Comparison of ENCODE assay signal across 11 cellular contexts in the genomic region with DNA sequence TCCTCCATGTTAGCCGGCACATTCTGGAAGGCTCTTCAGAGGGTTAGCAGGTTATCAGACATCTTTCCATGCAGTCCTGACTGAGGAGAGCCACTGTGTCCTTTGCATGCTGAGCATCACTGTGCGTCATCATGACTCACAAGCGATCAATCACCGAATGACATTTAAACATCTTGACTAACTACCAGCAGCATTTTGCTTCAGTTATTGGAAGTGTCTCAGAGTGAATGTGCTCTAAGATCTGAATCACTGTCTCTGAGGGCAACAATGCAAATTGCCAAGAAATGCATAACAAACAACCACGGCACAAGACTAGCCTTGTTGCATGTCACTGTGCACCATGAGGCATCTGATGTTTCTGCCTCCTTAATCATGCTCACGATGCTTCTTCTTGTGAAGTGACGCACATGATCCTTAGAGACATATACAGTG. TPM values are rescaled to one million over a fixed set of nuclear protein-coding genes. Genes with fewer than 3 reads are reported as not detected.
A peak's percentile ranks its signal among the peaks of the same experiment; 100 is the strongest.
DNase-seq lines count a peak whose midpoint lies in the region; ATAC-seq and TF ChIP-seq lines count a peak whose summit lies in the region.
"Had no signal": no experiment of that assay in that cellular context is flagged by ENCODE, and none has a peak within 500 bp of the region (broad histone marks: within the 10 kb centered on the region; RNA-seq: fewer than 3 reads in every experiment).

No MANE protein-coding gene starts in this region.

- no peaks in the 10 kb centered on the region for H3K9me3 Mint-ChIP-seq in T-helper 2 cell treated with Interferon-gamma antibody and Interleukin-4, amounts not matched to agents 5 μg/mL and 100 μg/mL, for 36 hours
- peaks cover 6% of the 10 kb centered on the region for H3K9me3 Mint-ChIP-seq in stimulated activated naive CD8-positive, alpha-beta T cell treated with anti-CD3 and anti-CD28 coated beads, Interleukin-15, Interleukin-2, amounts not matched to agents 100 ng/mL and 50 ng/mL, for 24 hours

- peaks cover 4% of the 10 kb centered on the region for H3K36me3 Mint-ChIP-seq in T-helper 2 cell treated with Interferon-gamma antibody and Interleukin-4, amounts not matched to agents 5 μg/mL and 100 μg/mL, for 36 hours (ENCODE audit: low read depth)
- H3K36me3 Mint-ChIP-seq in stimulated activated naive CD8-positive, alpha-beta T cell treated with anti-CD3 and anti-CD28 coated beads, Interleukin-15, Interleukin-2, amounts not matched to agents 100 ng/mL and 50 ng/mL, for 24 hours (ENCODE audit: low read depth), result peaks cover 13% of the 10 kb centered on the region

- H3K27ac Mint-ChIP-seq in T-helper 2 cell treated with Interferon-gamma antibody and Interleukin-4, amounts not matched to agents 5 μg/mL and 100 μg/mL, for 36 hours, result peak overlapping the region; percentile 82
- H3K27ac Mint-ChIP-seq in stimulated activated naive CD8-positive, alpha-beta T cell treated with anti-CD3 and anti-CD28 coated beads, Interleukin-15, Interleukin-2, amounts not matched to agents 100 ng/mL and 50 ng/mL, for 24 hours, result peak overlapping the region; percentile 100

- no peaks in the 10 kb centered on the region for H3K9me3 ChIP-seq in mucosa of descending colon

- TF ChIP-seq CTCF in mucosa of descending colon (IDR thresholded peaks at IDR 0.05), result no peak

- no peaks in the 10 kb centered on the region for H3K36me3 ChIP-seq in mucosa of descending colon (ENCODE audit: low read depth)
- H3K36me3 ChIP-seq: WERI-Rb-1 had no signal

- no peak overlapping the region for H3K4me3 ChIP-seq in mucosa of descending colon

- H3K4me3 Mint-ChIP-seq in T-helper 2 cell treated with Interferon-gamma antibody and Interleukin-4, amounts not matched to agents 5 μg/mL and 100 μg/mL, for 36 hours, result peak overlapping the region; percentile 31
- peak overlapping the region; percentile 74 for H3K4me3 Mint-ChIP-seq in stimulated activated naive CD8-positive, alpha-beta T cell treated with anti-CD3 and anti-CD28 coated beads, Interleukin-15, Interleukin-2, amounts not matched to agents 100 ng/mL and 50 ng/mL, for 24 hours

- no peaks in the 10 kb centered on the region for H3K4me1 ChIP-seq in mucosa of descending colon (ENCODE audit: low read depth)

- peak; percentile 30 for DNase-seq in activated CD8-positive, alpha-beta memory T cell treated with anti-CD3 and anti-CD28 coated beads, Interleukin-2, amount 50 U/mL, for 24 hours (ENCODE audit: extremely low read depth)
- no peak for DNase-seq in activated CD8-positive, alpha-beta memory T cell treated with anti-CD3 and anti-CD28 coated beads for 24 hours
- peak; percentile 82 for DNase-seq in T-helper 2 cell treated with Interferon-gamma antibody and Interleukin-4, amounts not matched to agents 5 μg/mL and 100 μg/mL, for 36 hours (ENCODE audit: low spot score)
- DNase-seq in fibroblast of the conjunctiva (ENCODE audit: low read depth) (peak; percentile 13), mucosa of descending colon (no peak)
- DNase-seq: midbrain, NCI-H2107, WERI-Rb-1 had no signal

- ATAC-seq in mucosa of descending colon, result no peak
- no peak for ATAC-seq in HG03442 (IDR thresholded peaks at IDR 0.05; ENCODE audit: unreplicated experiment)
- no peak for ATAC-seq in GM19395 (IDR thresholded peaks at IDR 0.05; ENCODE audit: unreplicated experiment)

- H3K27me3 Mint-ChIP-seq in T-helper 2 cell treated with Interferon-gamma antibody and Interleukin-4, amounts not matched to agents 5 μg/mL and 100 μg/mL, for 36 hours (ENCODE audit: low read depth), result no peaks in the 10 kb centered on the region
- no peaks in the 10 kb centered on the region for H3K27me3 Mint-ChIP-seq in stimulated activated naive CD8-positive, alpha-beta T cell treated with anti-CD3 and anti-CD28 coated beads, Interleukin-15, Interleukin-2, amounts not matched to agents 100 ng/mL and 50 ng/mL, for 24 hours

- H3K4me1 Mint-ChIP-seq in T-helper 2 cell treated with Interferon-gamma antibody and Interleukin-4, amounts not matched to agents 5 μg/mL and 100 μg/mL, for 36 hours (ENCODE audit: low read depth), result peaks cover 52% of the 10 kb centered on the region
- peaks cover 67% of the 10 kb centered on the region for H3K4me1 Mint-ChIP-seq in stimulated activated naive CD8-positive, alpha-beta T cell treated with anti-CD3 and anti-CD28 coated beads, Interleukin-15, Interleukin-2, amounts not matched to agents 100 ng/mL and 50 ng/mL, for 24 hours (ENCODE audit: low read depth)

- intact Hi-C loops in mucosa of descending colon (cut with DNase I, micrococcal nuclease), result no loop called here

RNA-seq across cellular contexts. Expression of a gene that starts 18.3 kb away (rescaled TPM):
- 1 to 10 TPM; 4.7 to 8.9 (median 7.4) TPM for total RNA-seq in mucosa of descending colon

RNA-seq across cellular contexts. Expression of a gene that starts 44.6 kb away (rescaled TPM):
- 10 to 100 TPM; 14.8 to 27.9 (median 27.8) TPM for total RNA-seq in mucosa of descending colon

Comparison
In these comparisons a context has a peak if more than half of its experiments do, and no peak if none do; other contexts are left out.
1. DNase-seq: peak in activated CD8-positive, alpha-beta memory T cell treated with anti-CD3 and anti-CD28 coated beads, Interleukin-2, amount 50 U/mL, for 24 hours (single experiment), T-helper 2 cell treated with Interferon-gamma antibody and Interleukin-4, amounts not matched to agents 5 μg/mL and 100 μg/mL, for 36 hours (single experiment) and fibroblast of the conjunctiva (single experiment); none in activated CD8-positive, alpha-beta memory T cell treated with anti-CD3 and anti-CD28 coated beads for 24 hours (single experiment) and mucosa of descending colon (0 of 3).